ENCODE assay signal across 9 cellular contexts in the genomic region with DNA sequence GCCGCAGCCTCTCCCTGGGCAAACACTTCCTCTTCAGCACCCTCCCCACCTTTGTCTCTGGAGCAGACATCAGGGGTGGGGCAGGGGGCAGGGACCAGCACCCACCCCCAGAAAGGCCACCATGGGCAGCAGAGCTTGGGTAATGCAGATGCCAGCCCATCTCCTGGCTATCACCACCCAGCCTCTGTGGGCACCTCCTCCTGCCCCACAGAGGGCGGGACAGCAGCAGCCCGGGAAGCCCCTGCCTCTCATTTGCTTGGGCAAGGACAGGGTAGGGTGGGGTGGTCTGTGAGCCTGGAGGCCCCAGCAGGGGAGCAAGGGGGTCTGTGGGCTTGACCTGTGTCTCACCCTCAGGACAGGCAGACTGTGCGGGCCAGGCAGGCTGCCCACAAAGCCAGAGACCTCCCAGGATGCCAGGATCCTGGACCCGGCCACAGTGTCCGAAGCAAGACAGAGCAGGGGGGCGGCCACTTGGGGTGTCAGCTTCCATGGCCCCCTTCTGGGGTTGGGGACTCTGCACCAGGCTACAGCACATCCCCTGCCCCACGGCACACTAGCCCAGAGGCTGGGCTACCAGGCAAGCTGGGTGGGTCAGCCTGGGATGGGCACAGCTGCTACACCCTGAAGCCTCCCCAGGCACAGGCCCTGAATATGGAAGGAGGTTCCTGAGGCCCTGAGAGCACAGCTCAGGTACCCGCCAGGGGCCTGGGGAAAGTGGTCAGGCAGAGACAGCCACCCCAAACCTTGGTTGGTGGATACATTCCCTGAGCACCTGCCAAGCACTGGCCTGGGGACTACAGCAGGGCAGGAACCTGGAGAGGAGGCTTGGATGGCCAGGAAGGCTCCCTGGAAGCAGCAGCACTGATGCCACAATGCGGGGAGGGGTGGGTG. TPM values are rescaled to one million over a fixed set of nuclear protein-coding genes. Genes with fewer than 3 reads are reported as not detected.
DNase-seq lines count a peak whose midpoint lies in the region; ATAC-seq and TF ChIP-seq lines count a peak whose summit lies in the region.
"Had no signal": no experiment of that assay in that cellular context is flagged by ENCODE, and none has a peak within 500 bp of the region (broad histone marks: within the 10 kb centered on the region; RNA-seq: fewer than 3 reads in every experiment).

No MANE protein-coding gene starts in this region.

- DNase-seq in HT-29 (ENCODE audit: low spot score) = peak; percentile 38
- DNase-seq in breast epithelium (ENCODE audit: low spot score in 2 of 2) = no peak
- DNase-seq in sciatic nerve (ENCODE audit: low spot score) = peak; percentile 63
- DNase-seq in stimulated activated CD4-positive, alpha-beta T cell treated with anti-CD3 and anti-CD28 coated beads, Interleukin-2, amount 100 ng/mL, for 48 hours = no peak
- DNase-seq in HK-2 (ENCODE audit: unreplicated experiment) = no peak
- DNase-seq: activated gamma-delta T cell; effector CD4-positive, alpha-beta T cell; NCI-H345 had no signal

- peak overlapping the region in 2 of 3 donors; percentile 60 to 88 for H3K4me3 ChIP-seq in breast epithelium

- no peak for TF ChIP-seq POLR2A in breast epithelium (IDR thresholded peaks at IDR 0.05)

- H3K36me3 ChIP-seq in breast epithelium = peaks cover 23% of the 10 kb centered on the region

- H3K27me3 ChIP-seq in breast epithelium = no peaks in the 10 kb centered on the region

- no peak for TF ChIP-seq CTCF in breast epithelium (IDR thresholded peaks at IDR 0.05)

- ATAC-seq in sciatic nerve = no peak
- no peak for ATAC-seq in GM18502 (IDR thresholded peaks at IDR 0.05; ENCODE audit: poor library complexity, unreplicated experiment)

- H3K27ac ChIP-seq in breast epithelium = peak overlapping the region in 1 of 2 donors; percentile 74

- H3K9me3 ChIP-seq in breast epithelium = no peaks in the 10 kb centered on the region

- H3K4me1 ChIP-seq in breast epithelium = peaks cover 9 to 15% of the 10 kb centered on the region in 2 donors

- intact Hi-C loops in breast epithelium (cut with DNase I; ENCODE audit: low total_unique reads) = no loop called here
- intact Hi-C loops in sciatic nerve (cut with DNase I) = no loop called here

RNA-seq across cellular contexts. Expression of a gene that starts 4.5 kb away (rescaled TPM):
- 470 and 513 TPM in 2 replicates for total RNA-seq in HT-29 (2014; rRNA removed; shearing (Covaris generic))
- total RNA-seq in breast epithelium (100 to 1,000 TPM; 139 to 249 (median 209) TPM), sciatic nerve (134 TPM)

RNA-seq across cellular contexts. Expression of a gene that starts 32.8 kb away (rescaled TPM):
- total RNA-seq in HT-29 (2014; rRNA removed; shearing (Covaris generic)) = 217 and 259 TPM in 2 replicates
- total RNA-seq in breast epithelium (10 to 100 TPM; 33.2 to 50.1 (median 33.4) TPM), sciatic nerve (45.2 TPM)

RNA-seq across cellular contexts. Expression of a gene that starts 34.8 kb away (rescaled TPM):
- 8.1 and 10.0 TPM in 2 replicates for total RNA-seq in HT-29 (2014; rRNA removed; shearing (Covaris generic))
- 1 to 10 TPM in 2 of 3 donors, under 1 TPM in 1; 0.16 to 1.6 (median 1.3) TPM for total RNA-seq in breast epithelium
- total RNA-seq in sciatic nerve = 1.4 TPM

RNA-seq across cellular contexts. Expression of a gene that starts 52.5 kb away (rescaled TPM):
- total RNA-seq in HT-29 (2014; rRNA removed; shearing (Covaris generic)) = 56.6 and 63.4 TPM in 2 replicates
- total RNA-seq in breast epithelium (10 to 100 TPM; 23.8 to 53.7 (median 33.1) TPM), sciatic nerve (33.1 TPM)

RNA-seq across cellular contexts. Expression of a gene that starts 58.0 kb away (rescaled TPM):
- 5.3 and 6.9 TPM in 2 replicates for total RNA-seq in HT-29 (2014; rRNA removed; shearing (Covaris generic))
- total RNA-seq in breast epithelium (1 to 10 TPM; 2.6 to 6.1 (median 5.2) TPM), sciatic nerve (1.3 TPM)

Comparison
In these comparisons a context has a peak if more than half of its experiments do, and no peak if none do; other contexts are left out.
1. DNase-seq: peak in HT-29 (single experiment) and sciatic nerve (single experiment); none in breast epithelium (0 of 2), stimulated activated CD4-positive, alpha-beta T cell treated with anti-CD3 and anti-CD28 coated beads, Interleukin-2, amount 100 ng/mL, for 48 hours (0 of 2) and HK-2 (single experiment).